20 cellular contexts compared by ENCODE assay signal in the genomic region with DNA sequence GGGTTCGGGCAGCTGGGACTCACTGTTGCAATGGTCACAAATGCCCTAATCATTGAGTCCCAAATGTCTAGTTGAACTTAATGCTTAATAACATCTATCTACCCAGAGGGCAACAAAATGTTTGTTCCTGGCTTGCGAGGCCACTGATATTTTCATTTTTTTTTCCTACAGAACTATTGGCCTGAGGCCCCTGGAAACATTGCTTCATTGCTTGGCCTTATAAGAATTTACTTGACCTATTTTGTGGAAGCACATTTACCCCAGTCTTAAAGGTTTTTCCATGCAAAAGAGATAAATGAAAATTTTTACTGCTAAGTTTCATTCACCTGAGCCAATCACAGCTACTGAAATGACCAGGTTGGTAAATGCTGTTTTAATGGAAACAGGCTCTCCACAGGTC.
"Had no signal": no experiment of that assay in that cellular context is flagged by ENCODE, and none has a peak within 500 bp of the region (broad histone marks: within the 10 kb centered on the region; RNA-seq: fewer than 3 reads in every experiment).

No MANE protein-coding gene starts in this region.

- H3K4me1 ChIP-seq: left ventricle myocardium inferior, right lobe of liver, tibial artery, uterus had no signal

- H3K4me3 ChIP-seq: left ventricle myocardium inferior, lung, mucosa of descending colon, ovary, right atrium auricular region, right lobe of liver, skin epidermis, suprapubic skin, thoracic aorta, tibial artery, uterus had no signal

- H3K27ac ChIP-seq: left ventricle myocardium inferior, ovary, right atrium auricular region, right lobe of liver, suprapubic skin, thoracic aorta, tibial artery, uterus had no signal

- ATAC-seq: mucosa of descending colon; naive thymus-derived CD4-positive, alpha-beta T cell; natural killer cell treated with Interleukin-12 subunit alpha and Interleukin-12 subunit beta and Interleukin-15 and Interleukin-18, amount 100 ng/mL, for 72 hours; right lobe of liver had no signal

- H3K9me3 ChIP-seq: left ventricle myocardium inferior, mucosa of descending colon, ovary, right lobe of liver, suprapubic skin, thoracic aorta, tibial artery, uterus had no signal

- H3K27me3 ChIP-seq: ovary, right atrium auricular region, right lobe of liver, suprapubic skin, tibial artery, uterus had no signal

- H3K36me3 ChIP-seq: left ventricle myocardium inferior, ovary, right atrium auricular region, right lobe of liver, suprapubic skin, thoracic aorta, tibial artery, uterus had no signal

- DNase-seq: islet precursor cell; left ventricle myocardium inferior; midbrain; mucosa of descending colon; naive thymus-derived CD4-positive, alpha-beta T cell; ovary; right lobe of liver; stimulated activated CD4-positive, alpha-beta T cell treated with anti-CD3 and anti-CD28 coated beads, Interleukin-12 subunit alpha, Interleukin-12 subunit beta, amount 100 ng/mL, for 4 hours; stimulated activated CD4-positive, alpha-beta T cell treated with anti-CD3 and anti-CD28 coated beads, Interleukin-15, amount 100 ng/mL, for 24 hours; stimulated activated CD4-positive, alpha-beta T cell treated with anti-CD3 and anti-CD28 coated beads, Interleukin-2, amount 100 ng/mL, for 24 hours; stimulated activated CD4-positive, alpha-beta T cell treated with anti-CD3 and anti-CD28 coated beads, Interleukin-4, amount 100 ng/mL, for 1 hour; stimulated activated naive CD4-positive, alpha-beta T cell; tibial artery; uterus had no signal
